Comparison of ENCODE assay signal across 1 cellular context in the genomic region with DNA sequence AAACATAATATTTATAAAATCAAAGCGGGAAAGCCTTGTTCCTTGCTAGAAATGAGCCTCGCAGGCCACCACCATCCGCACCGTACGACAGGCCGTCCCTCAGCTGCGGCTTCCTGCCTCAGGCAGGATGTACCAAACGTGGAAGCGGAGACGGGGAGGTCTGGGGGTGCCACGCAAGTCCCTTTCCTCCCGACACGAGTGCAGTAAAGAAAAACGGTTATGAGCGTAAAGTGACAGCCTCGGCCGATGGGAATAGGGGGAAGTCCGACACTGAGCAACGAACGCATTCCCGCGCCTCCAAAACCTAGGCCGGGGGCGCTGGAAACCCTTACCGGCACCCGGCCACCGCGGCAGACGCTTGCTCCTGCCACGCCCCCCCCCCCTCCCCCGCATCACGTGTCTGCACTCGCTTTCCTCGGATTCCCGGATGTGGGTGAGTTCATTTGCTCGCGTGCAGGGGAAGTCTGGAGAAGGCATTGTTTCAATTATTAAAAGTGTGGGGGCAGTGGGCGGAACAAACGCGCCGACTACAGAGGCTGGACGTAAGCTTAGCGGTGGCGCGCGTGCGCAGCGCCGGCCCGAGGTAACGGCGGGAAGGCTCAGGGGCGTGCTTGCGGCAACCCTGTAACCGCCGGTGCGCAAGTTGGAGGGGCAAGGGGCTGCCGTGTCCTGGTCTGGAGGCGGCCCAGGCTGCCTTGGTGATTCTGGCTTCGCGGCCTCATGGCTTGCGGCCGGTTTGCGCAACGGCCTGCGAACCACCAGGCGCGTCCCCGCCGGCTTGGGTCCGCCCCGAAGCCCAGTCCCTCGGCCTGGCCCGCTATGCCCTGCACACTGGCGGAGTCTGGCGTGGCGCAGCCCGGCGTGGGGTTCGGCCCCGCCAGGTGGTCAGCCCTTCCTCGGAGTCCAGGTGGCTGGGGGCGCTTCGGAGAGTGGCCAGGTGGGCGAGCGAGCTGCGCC.
TF ChIP-seq lines count a peak whose summit lies in the region.

A gene with protein sequence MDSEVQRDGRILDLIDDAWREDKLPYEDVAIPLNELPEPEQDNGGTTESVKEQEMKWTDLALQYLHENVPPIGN (minus strand): TSS at position 366 of the 957 bp plus-strand sequence. CDS start 3,081 bp downstream, outside the sequence.
CEP63 (plus strand) TSS at position 438 of the 957 bp plus-strand sequence. CDS start 9,264 bp downstream, outside the sequence.

TF ChIP-seq in HEK293, 187 proteins besides CTCF, POLR2A, EP300 and RAD21 (continued from another document and continues in another):
- no peak for TF ChIP-seq ZNF211 (tag by site-specific recombination; IDR thresholded peaks at IDR 0.05; ENCODE audit: low read depth)
- 0 out of 2 replicates have a peak, but pooled peaks have one; percentile 49 for TF ChIP-seq ZNF24 (tag by site-specific recombination; IDR thresholded peaks at IDR 0.05)
- TF ChIP-seq, protein P1, sequence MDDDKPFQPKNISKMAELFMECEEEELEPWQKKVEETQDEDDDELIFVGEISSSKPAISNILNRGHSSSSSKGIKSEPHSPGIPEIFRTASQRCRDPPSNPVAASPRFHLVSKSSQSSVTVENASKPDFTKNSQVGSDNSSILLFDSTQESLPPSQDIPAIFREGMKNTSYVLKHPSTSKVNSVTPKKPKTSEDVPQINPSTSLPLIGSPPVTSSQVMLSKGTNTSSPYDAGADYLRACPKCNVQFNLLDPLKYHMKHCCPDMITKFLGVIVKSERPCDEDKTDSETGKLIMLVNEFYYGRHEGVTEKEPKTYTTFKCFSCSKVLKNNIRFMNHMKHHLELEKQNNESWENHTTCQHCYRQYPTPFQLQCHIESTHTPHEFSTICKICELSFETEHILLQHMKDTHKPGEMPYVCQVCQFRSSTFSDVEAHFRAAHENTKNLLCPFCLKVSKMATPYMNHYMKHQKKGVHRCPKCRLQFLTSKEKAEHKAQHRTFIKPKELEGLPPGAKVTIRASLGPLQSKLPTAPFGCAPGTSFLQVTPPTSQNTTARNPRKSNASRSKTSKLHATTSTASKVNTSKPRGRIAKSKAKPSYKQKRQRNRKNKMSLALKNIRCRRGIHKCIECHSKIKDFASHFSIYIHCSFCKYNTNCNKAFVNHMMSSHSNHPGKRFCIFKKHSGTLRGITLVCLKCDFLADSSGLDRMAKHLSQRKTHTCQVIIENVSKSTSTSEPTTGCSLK (tag by site-specific recombination; IDR thresholded peaks at IDR 0.05): no peak
- TF ChIP-seq ZNF2 (tag by site-specific recombination; IDR thresholded peaks at IDR 0.05): peak; percentile 47; the same call in 1 of the 2 replicates
- no peak for TF ChIP-seq REST (tag by site-specific recombination; IDR thresholded peaks at IDR 0.05)
- TF ChIP-seq ZBTB11 (tag by site-specific recombination; conservative IDR thresholded peaks at IDR 0.05; ENCODE audit: low read depth): peak; percentile 82
- peak; percentile 77 for TF ChIP-seq ZEB2 (tag by site-specific recombination; IDR thresholded peaks at IDR 0.05)
- TF ChIP-seq ZNF530 (tag by site-specific recombination; IDR thresholded peaks at IDR 0.05; ENCODE audit: low read depth): no peak
- TF ChIP-seq ZNF692 (tag by site-specific recombination; IDR thresholded peaks at IDR 0.05): 0 out of 2 replicates have a peak, but pooled peaks have one; percentile 25
- TF ChIP-seq SP2 (tag by site-specific recombination; IDR thresholded peaks at IDR 0.05): peak; percentile 85
- TF ChIP-seq, protein P2, sequence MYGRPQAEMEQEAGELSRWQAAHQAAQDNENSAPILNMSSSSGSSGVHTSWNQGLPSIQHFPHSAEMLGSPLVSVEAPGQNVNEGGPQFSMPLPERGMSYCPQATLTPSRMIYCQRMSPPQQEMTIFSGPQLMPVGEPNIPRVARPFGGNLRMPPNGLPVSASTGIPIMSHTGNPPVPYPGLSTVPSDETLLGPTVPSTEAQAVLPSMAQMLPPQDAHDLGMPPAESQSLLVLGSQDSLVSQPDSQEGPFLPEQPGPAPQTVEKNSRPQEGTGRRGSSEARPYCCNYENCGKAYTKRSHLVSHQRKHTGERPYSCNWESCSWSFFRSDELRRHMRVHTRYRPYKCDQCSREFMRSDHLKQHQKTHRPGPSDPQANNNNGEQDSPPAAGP (tag by site-specific recombination; IDR thresholded peaks at IDR 0.05): peak; percentile 61
- TF ChIP-seq SCRT2 (tag by site-specific recombination; IDR thresholded peaks at IDR 0.05): 0 out of 2 replicates have a peak, but pooled peaks have one; percentile 12
- TF ChIP-seq, protein P3, sequence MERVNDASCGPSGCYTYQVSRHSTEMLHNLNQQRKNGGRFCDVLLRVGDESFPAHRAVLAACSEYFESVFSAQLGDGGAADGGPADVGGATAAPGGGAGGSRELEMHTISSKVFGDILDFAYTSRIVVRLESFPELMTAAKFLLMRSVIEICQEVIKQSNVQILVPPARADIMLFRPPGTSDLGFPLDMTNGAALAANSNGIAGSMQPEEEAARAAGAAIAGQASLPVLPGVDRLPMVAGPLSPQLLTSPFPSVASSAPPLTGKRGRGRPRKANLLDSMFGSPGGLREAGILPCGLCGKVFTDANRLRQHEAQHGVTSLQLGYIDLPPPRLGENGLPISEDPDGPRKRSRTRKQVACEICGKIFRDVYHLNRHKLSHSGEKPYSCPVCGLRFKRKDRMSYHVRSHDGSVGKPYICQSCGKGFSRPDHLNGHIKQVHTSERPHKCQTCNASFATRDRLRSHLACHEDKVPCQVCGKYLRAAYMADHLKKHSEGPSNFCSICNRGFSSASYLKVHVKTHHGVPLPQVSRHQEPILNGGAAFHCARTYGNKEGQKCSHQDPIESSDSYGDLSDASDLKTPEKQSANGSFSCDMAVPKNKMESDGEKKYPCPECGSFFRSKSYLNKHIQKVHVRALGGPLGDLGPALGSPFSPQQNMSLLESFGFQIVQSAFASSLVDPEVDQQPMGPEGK (tag by site-specific recombination; IDR thresholded peaks at IDR 0.05): peak; percentile 93
- TF ChIP-seq ZNF37A (tag by site-specific recombination; IDR thresholded peaks at IDR 0.05): no peak
- TF ChIP-seq ZNF639 (tag by site-specific recombination; IDR thresholded peaks at IDR 0.05): no peak
- TF ChIP-seq, protein P4, sequence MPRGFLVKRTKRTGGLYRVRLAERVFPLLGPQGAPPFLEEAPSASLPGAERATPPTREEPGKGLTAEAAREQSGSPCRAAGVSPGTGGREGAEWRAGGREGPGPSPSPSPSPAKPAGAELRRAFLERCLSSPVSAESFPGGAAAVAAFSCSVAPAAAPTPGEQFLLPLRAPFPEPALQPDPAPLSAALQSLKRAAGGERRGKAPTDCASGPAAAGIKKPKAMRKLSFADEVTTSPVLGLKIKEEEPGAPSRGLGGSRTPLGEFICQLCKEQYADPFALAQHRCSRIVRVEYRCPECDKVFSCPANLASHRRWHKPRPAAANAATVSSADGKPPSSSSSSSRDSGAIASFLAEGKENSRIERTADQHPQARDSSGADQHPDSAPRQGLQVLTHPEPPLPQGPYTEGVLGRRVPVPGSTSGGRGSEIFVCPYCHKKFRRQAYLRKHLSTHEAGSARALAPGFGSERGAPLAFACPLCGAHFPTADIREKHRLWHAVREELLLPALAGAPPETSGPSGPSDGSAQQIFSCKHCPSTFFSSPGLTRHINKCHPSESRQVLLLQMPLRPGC (tag by site-specific recombination; IDR thresholded peaks at IDR 0.05): no peak
- no peak for TF ChIP-seq ZNF670 (tag by site-specific recombination; IDR thresholded peaks at IDR 0.05; ENCODE audit: low read depth)
- no peak for TF ChIP-seq ZNF19 (tag by site-specific recombination; IDR thresholded peaks at IDR 0.05; ENCODE audit: low read depth)
- peak; percentile 90 for TF ChIP-seq ZBTB10 (tag by site-specific recombination; IDR thresholded peaks at IDR 0.05)
- TF ChIP-seq ZNF777 (tag by site-specific recombination; IDR thresholded peaks at IDR 0.05; ENCODE audit: borderline replicate concordance): no peak; the same call in 1 of the 2 replicates
- peak; percentile 54; the same call in 1 of the 2 replicates for TF ChIP-seq ZNF629 (tag by site-specific recombination; IDR thresholded peaks at IDR 0.05)
- TF ChIP-seq ZNF184 (tag by site-specific recombination; IDR thresholded peaks at IDR 0.05): no peak
- TF ChIP-seq ZNF549 (tag by site-specific recombination; IDR thresholded peaks at IDR 0.05): no peak
- TF ChIP-seq ZNF155 (tag by site-specific recombination; IDR thresholded peaks at IDR 0.05): no peak
- TF ChIP-seq FEZF1 (tag by site-specific recombination; IDR thresholded peaks at IDR 0.05): no peak
- no peak for TF ChIP-seq ZNF544 (tag by site-specific recombination; IDR thresholded peaks at IDR 0.05)
